Comparison of ENCODE assay signal across 28 cellular contexts in the genomic region with DNA sequence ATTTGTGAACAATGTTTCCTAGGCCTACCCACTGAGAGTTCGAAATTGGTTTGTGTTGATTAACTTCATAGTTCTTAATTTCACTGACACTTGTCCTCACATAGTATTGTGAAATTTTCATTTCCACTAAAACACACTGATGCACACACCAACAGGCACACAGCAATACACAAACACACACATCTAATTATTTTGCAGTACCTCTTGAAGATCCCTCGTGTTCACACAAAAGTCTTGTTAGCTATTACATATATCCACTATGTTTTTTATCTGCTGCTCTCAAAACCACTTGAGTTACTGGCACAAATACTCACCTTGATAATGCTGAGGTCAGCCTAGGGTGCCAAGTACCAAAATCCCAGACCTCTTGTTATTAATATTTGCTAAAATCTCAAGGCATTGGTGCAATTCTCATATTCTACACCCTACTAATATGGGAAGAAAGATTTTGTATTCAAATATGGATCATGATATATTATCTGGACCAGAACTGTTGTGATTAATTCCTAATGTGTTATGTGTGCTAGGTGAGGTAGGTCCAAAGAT.
"Had no signal": no experiment of that assay in that cellular context is flagged by ENCODE, and none has a peak within 500 bp of the region (broad histone marks: within the 10 kb centered on the region; RNA-seq: fewer than 3 reads in every experiment).

No MANE protein-coding gene starts in this region.

- H3K27ac Mint-ChIP-seq: dendritic cell treated with granulocyte-macrophage colony-stimulating factor and Interleukin-4, amounts not matched to agents 40 ng/mL and 50 ng/mL, for 4 days; effector memory CD8-positive, alpha-beta T cell; endodermal cell; mesothelial cell of epicardium; naive B cell had no signal

- H3K4me3 ChIP-seq: esophagus squamous epithelium, gastrocnemius medialis, heart right ventricle, left lung, lower lobe of right lung, mucosa of descending colon had no signal

- H3K27me3 Mint-ChIP-seq: dendritic cell treated with granulocyte-macrophage colony-stimulating factor and Interleukin-4, amounts not matched to agents 40 ng/mL and 50 ng/mL, for 4 days; effector memory CD8-positive, alpha-beta T cell; naive B cell; naive thymus-derived CD8-positive, alpha-beta T cell had no signal

- H3K4me1 ChIP-seq: esophagus squamous epithelium, gastrocnemius medialis, heart right ventricle, left lung, lower lobe of right lung had no signal

- H3K36me3 Mint-ChIP-seq: naive B cell; naive thymus-derived CD8-positive, alpha-beta T cell had no signal

- FAIRE-seq: endometrium, islet of Langerhans, keratinocyte had no signal

- H3K9me3 ChIP-seq: gastrocnemius medialis, lower lobe of right lung had no signal

- H3K27me3 ChIP-seq: esophagus squamous epithelium, gastrocnemius medialis, heart right ventricle, left lung had no signal

- H3K4me3 Mint-ChIP-seq: dendritic cell treated with granulocyte-macrophage colony-stimulating factor and Interleukin-4, amounts not matched to agents 40 ng/mL and 50 ng/mL, for 4 days; effector memory CD8-positive, alpha-beta T cell; endodermal cell; mesothelial cell of epicardium; naive B cell; naive thymus-derived CD8-positive, alpha-beta T cell had no signal

- ATAC-seq: effector memory CD8-positive, alpha-beta T cell; esophagus mucosa; gastrocnemius medialis; heart right ventricle; left cardiac atrium; left lung; left ventricle myocardium superior; lower lobe of right lung; mucosa of descending colon; naive thymus-derived CD8-positive, alpha-beta T cell had no signal

- H3K27ac ChIP-seq: epithelial cell of prostate, esophagus squamous epithelium, gastrocnemius medialis, heart right ventricle, left lung, lower lobe of right lung had no signal

- H3K4me1 Mint-ChIP-seq: endodermal cell; mesothelial cell of epicardium; naive B cell; naive thymus-derived CD8-positive, alpha-beta T cell had no signal

- DNase-seq: cortex of kidney; effector CD8-positive, alpha-beta T cell; effector memory CD8-positive, alpha-beta T cell; endodermal cell; erythroblast; esophagus squamous epithelium; foreskin fibroblast; foreskin melanocyte; gastrocnemius medialis; glutamatergic neuron; head of caudate nucleus; heart right ventricle; hippocampal formation; left cardiac atrium; left lung; left ventricle myocardium superior; lower lobe of right lung; mesenchymal stem cell; mucosa of descending colon; naive B cell; naive thymus-derived CD8-positive, alpha-beta T cell had no signal

- H3K36me3 ChIP-seq: esophagus squamous epithelium, gastrocnemius medialis, heart right ventricle, left lung, lower lobe of right lung had no signal
